28 cellular contexts compared by ENCODE assay signal in genomic region chr5:123398058-123398728, GRCh38. TPM values are rescaled to one million over a fixed set of nuclear protein-coding genes. Genes with fewer than 3 reads are reported as not detected.
DNase-seq lines count a peak whose midpoint lies in the region; ATAC-seq and TF ChIP-seq lines count a peak whose summit lies in the region.
"Had no signal": no experiment of that assay in that cellular context is flagged by ENCODE, and none has a peak within 500 bp of the region (broad histone marks: within the 10 kb centered on the region; RNA-seq: fewer than 3 reads in every experiment).

No MANE protein-coding gene starts in this region.

- H3K36me3 Mint-ChIP-seq in activated T-helper 17 cell treated with anti-CD3 and anti-CD28 coated beads, Interleukin-2, amount 50 U/mL, for 72 hours (ENCODE audit: low read depth), result peaks cover 99% of the 10 kb centered on the region
- peaks cover 44% of the 10 kb centered on the region for H3K36me3 Mint-ChIP-seq in activated CD4-positive, alpha-beta T cell treated with anti-CD3 and anti-CD28 coated beads, Interleukin-2, amount 10 ng/mL, durations not matched to agents 24 days and 14 days (ENCODE audit: low read depth)

- intact Hi-C loops in activated CD4-positive, alpha-beta T cell treated with anti-CD3 and anti-CD28 coated beads, Interleukin-2, amount 10 ng/mL, durations not matched to agents 24 days and 14 days (cut with micrococcal nuclease), result no loop called here

- H3K9me3 Mint-ChIP-seq in activated T-helper 17 cell treated with anti-CD3 and anti-CD28 coated beads, Interleukin-2, amount 50 U/mL, for 72 hours, result no peaks in the 10 kb centered on the region
- H3K9me3 Mint-ChIP-seq in activated CD4-positive, alpha-beta T cell treated with anti-CD3 and anti-CD28 coated beads, Interleukin-2, amount 10 ng/mL, durations not matched to agents 24 days and 14 days, result no peaks in the 10 kb centered on the region
- H3K9me3 Mint-ChIP-seq: activated naive CD4-positive, alpha-beta T cell treated with anti-CD3 and anti-CD28 coated beads for 36 hours; activated T-cell treated with anti-CD3 and anti-CD28 coated beads, Interleukin-2, amount 50 U/mL, for 4 hours; nephron progenitor cell; stimulated activated effector memory CD8-positive, alpha-beta T cell treated with anti-CD3 and anti-CD28 coated beads, Interleukin-12 subunit alpha, Interleukin-12 subunit beta, amount 100 ng/mL, for 72 hours had no signal

- peak; percentile 44 for ATAC-seq in GM19324 (IDR thresholded peaks at IDR 0.05; ENCODE audit: low FRiP score, unreplicated experiment)
- ATAC-seq in HG03432 (IDR thresholded peaks at IDR 0.05; ENCODE audit: unreplicated experiment), result peak; percentile 48
- ATAC-seq in activated T-helper 17 cell treated with anti-CD3 and anti-CD28 coated beads, Interleukin-2, amount 50 U/mL, for 72 hours (replicated peaks), result no peak
- no peak for ATAC-seq in GM21528 (IDR thresholded peaks at IDR 0.05; ENCODE audit: low FRiP score, unreplicated experiment)
- ATAC-seq: activated CD8-positive, alpha-beta T cell treated with anti-CD3 and anti-CD28 coated beads, Interleukin-2, amount 10 ng/mL, durations not matched to agents 7 days and 5 days; activated T-cell treated with anti-CD3 and anti-CD28 coated beads, Interleukin-2, amount 50 U/mL, for 4 hours; heart right ventricle; PC-3; stimulated activated effector memory CD8-positive, alpha-beta T cell treated with anti-CD3 and anti-CD28 coated beads, Interleukin-12 subunit alpha, Interleukin-12 subunit beta, amount 100 ng/mL, for 72 hours had no signal

- peak overlapping the region; percentile 54 for H3K27ac Mint-ChIP-seq in activated T-helper 17 cell treated with anti-CD3 and anti-CD28 coated beads, Interleukin-2, amount 50 U/mL, for 72 hours
- H3K27ac Mint-ChIP-seq in activated CD4-positive, alpha-beta T cell treated with anti-CD3 and anti-CD28 coated beads, Interleukin-2, amount 10 ng/mL, durations not matched to agents 24 days and 14 days, result no peak overlapping the region
- H3K27ac Mint-ChIP-seq: activated CD8-positive, alpha-beta T cell treated with anti-CD3 and anti-CD28 coated beads, Interleukin-2, amount 10 ng/mL, durations not matched to agents 7 days and 5 days; activated naive CD4-positive, alpha-beta T cell treated with anti-CD3 and anti-CD28 coated beads for 36 hours; nephron progenitor cell had no signal

- H3K4me3 Mint-ChIP-seq in activated T-helper 17 cell treated with anti-CD3 and anti-CD28 coated beads, Interleukin-2, amount 50 U/mL, for 72 hours, result no peak overlapping the region
- no peak overlapping the region for H3K4me3 Mint-ChIP-seq in activated CD4-positive, alpha-beta T cell treated with anti-CD3 and anti-CD28 coated beads, Interleukin-2, amount 10 ng/mL, durations not matched to agents 24 days and 14 days
- H3K4me3 Mint-ChIP-seq: activated CD8-positive, alpha-beta T cell treated with anti-CD3 and anti-CD28 coated beads, Interleukin-2, amount 10 ng/mL, durations not matched to agents 7 days and 5 days; activated naive CD4-positive, alpha-beta T cell treated with anti-CD3 and anti-CD28 coated beads for 36 hours; activated T-cell treated with anti-CD3 and anti-CD28 coated beads, Interleukin-2, amount 50 U/mL, for 4 hours; nephron progenitor cell; stimulated activated effector memory CD8-positive, alpha-beta T cell treated with anti-CD3 and anti-CD28 coated beads, Interleukin-12 subunit alpha, Interleukin-12 subunit beta, amount 100 ng/mL, for 72 hours had no signal

- H3K27ac ChIP-seq in C4-2B, result peak overlapping the region; percentile 66
- H3K27ac ChIP-seq: heart right ventricle, parathyroid adenoma, testis had no signal

- H3K4me1 Mint-ChIP-seq in activated T-helper 17 cell treated with anti-CD3 and anti-CD28 coated beads, Interleukin-2, amount 50 U/mL, for 72 hours, result peaks cover 4% of the 10 kb centered on the region
- H3K4me1 Mint-ChIP-seq in activated CD4-positive, alpha-beta T cell treated with anti-CD3 and anti-CD28 coated beads, Interleukin-2, amount 10 ng/mL, durations not matched to agents 24 days and 14 days, result no peaks in the 10 kb centered on the region
- H3K4me1 Mint-ChIP-seq: nephron progenitor cell had no signal

- no peaks in the 10 kb centered on the region for H3K27me3 Mint-ChIP-seq in activated T-helper 17 cell treated with anti-CD3 and anti-CD28 coated beads, Interleukin-2, amount 50 U/mL, for 72 hours
- H3K27me3 Mint-ChIP-seq in activated CD4-positive, alpha-beta T cell treated with anti-CD3 and anti-CD28 coated beads, Interleukin-2, amount 10 ng/mL, durations not matched to agents 24 days and 14 days, result no peaks in the 10 kb centered on the region

- DNase-seq in OCI-M2 (lab: John Stamatoyannopoulos, UW; ENCODE audit: unreplicated experiment) (no peak), UCSD-AML1 (lab: John Stamatoyannopoulos, UW; ENCODE audit: unreplicated experiment) (no peak)
- no peak for DNase-seq in activated CD4-positive, alpha-beta T cell treated with anti-CD3 and anti-CD28 coated beads, Interleukin-2, amount 10 ng/mL, durations not matched to agents 24 days and 14 days
- DNase-seq: activated CD4-positive, CD25-positive, alpha-beta regulatory T cell; activated CD8-positive, alpha-beta T cell treated with anti-CD3 and anti-CD28 coated beads, Interleukin-2, amount 10 ng/mL, durations not matched to agents 7 days and 5 days; activated naive CD4-positive, alpha-beta T cell treated with anti-CD3 and anti-CD28 coated beads for 36 hours; activated T-cell treated with anti-CD3 and anti-CD28 coated beads, Interleukin-2, amount 50 U/mL, for 4 hours; anterior cingulate cortex; C1 segment of cervical spinal cord; dermis blood vessel endothelial cell; DMS 273 treated with DMSO at 0.1 percent for 48 hours; GDM1; heart right ventricle; midbrain; NCI-H146; NCI-H2171; NCI-H526; nephron progenitor cell; PC-3; SIG-M5; testis had no signal

- no peak for TF ChIP-seq CTCF in C4-2B (conservative IDR thresholded peaks at IDR 0.05)

RNA-seq across cellular contexts. Expression of gene CEP120, which starts 25.0 kb away (rescaled TPM):
- total RNA-seq in activated T-helper 17 cell treated with anti-CD3 and anti-CD28 coated beads, Interleukin-2, amount 50 U/mL, for 72 hours, result 10 to 100 TPM; 20.3 to 34.5 TPM
- 28.6 and 31.6 TPM in 2 replicates for total RNA-seq in activated CD4-positive, alpha-beta T cell treated with anti-CD3 and anti-CD28 coated beads, Interleukin-2, amount 10 ng/mL, durations not matched to agents 24 days and 14 days

Comparison
In these comparisons a context has a peak if more than half of its experiments do, and no peak if none do; other contexts are left out.
1. ATAC-seq: peak in GM19324 (single experiment) and HG03432 (single experiment); none in activated T-helper 17 cell treated with anti-CD3 and anti-CD28 coated beads, Interleukin-2, amount 50 U/mL, for 72 hours (single experiment) and GM21528 (single experiment).